In genomic region chr1:225975146-225975545, GRCh38 we compare ENCODE assay signal across 6 cellular contexts. TPM values are rescaled to one million over a fixed set of nuclear protein-coding genes. Genes with fewer than 3 reads are reported as not detected.
"Had no signal": no experiment of that assay in that cellular context is flagged by ENCODE, and none has a peak within 500 bp of the region (broad histone marks: within the 10 kb centered on the region; RNA-seq: fewer than 3 reads in every experiment).

No MANE protein-coding gene starts in this region.

RNA-seq across cellular contexts. Expression of gene LEFTY2, which starts 34.1 kb away (rescaled TPM):
- total RNA-seq: mammary epithelial cell; naive thymus-derived CD8-positive, alpha-beta T cell; neural crest cell; osteoblast; renal cortical epithelial cell had no signal
- polyA plus RNA-seq: immature natural killer cell, mammary epithelial cell had no signal
